In genomic region chr16:65967376-65967775, GRCh38 we compare ENCODE assay signal across 28 cellular contexts.
DNase-seq lines count a peak whose midpoint lies in the region; ATAC-seq and TF ChIP-seq lines count a peak whose summit lies in the region.
"Had no signal": no experiment of that assay in that cellular context is flagged by ENCODE, and none has a peak within 500 bp of the region (broad histone marks: within the 10 kb centered on the region; RNA-seq: fewer than 3 reads in every experiment).

No MANE protein-coding gene starts in this region.

- POLR2A ChIA-PET in BJ (lab: Charles Lee) = no interaction called here
- POLR2A ChIA-PET in naive thymus-derived CD8-positive, alpha-beta T cell (lab: Charles Lee) = no interaction called here
- POLR2A ChIA-PET in activated CD8-positive, alpha-beta T cell treated with anti-CD3 and anti-CD28 coated beads for 36 hours (lab: Charles Lee) = no interaction called here

- peak; percentile 18 for DNase-seq in BJ (ENCODE audit: low read depth)
- peak; percentile 18 for DNase-seq in HS-5 (ENCODE audit: low read depth)
- DNase-seq in T1000 (lab: John Stamatoyannopoulos, UW) = peak; percentile 44
- DNase-seq in mesenchymal stem cell = peak; percentile 12
- DNase-seq in naive thymus-derived CD8-positive, alpha-beta T cell = no peak
- DNase-seq in NCI-H774 (lab: John Stamatoyannopoulos, UW) = no peak
- DNase-seq in activated CD8-positive, alpha-beta T cell treated with anti-CD3 and anti-CD28 coated beads for 36 hours = no peak
- DNase-seq in activated T-cell treated with anti-CD3 and anti-CD28 coated beads for 4 hours = no peak
- DNase-seq: activated CD4-positive, alpha-beta memory T cell treated with anti-CD3 and anti-CD28 coated beads, Interleukin-2, amount 10 ng/mL, durations not matched to agents 7 days and 5 days; activated CD4-positive, alpha-beta T cell treated with anti-CD3 and anti-CD28 coated beads for 1 hour; amygdala; BE2C; DMS 273 treated with DMSO at 0.1 percent for 48 hours; KBM-7; NCI-H1436; NCI-H226; NCI-H526 treated with DMSO at 0.1 percent for 48 hours; PC-9; right cardiac atrium; Right ventricle myocardium superior; stimulated activated CD4-positive, alpha-beta T cell treated with anti-CD3 and anti-CD28 coated beads, Interleukin-4, amount 100 ng/mL, for 4 hours; T-helper 2 cell had no signal

- 62% methylated on average over 4 of the region's 4 CpGs for WGBS in mesenchymal stem cell

- H3K4ac ChIP-seq in mesenchymal stem cell (ENCODE audit: low read depth in 1 of 2, low read length in 2 of 2) = no peak overlapping the region

- TF ChIP-seq CTCF in BJ (IDR thresholded peaks at IDR 0.05; ENCODE audit: insufficient read depth, low read depth, low read length) = no peak
- TF ChIP-seq CTCF in activated CD8-positive, alpha-beta T cell treated with anti-CD3 and anti-CD28 coated beads for 36 hours (IDR thresholded peaks at IDR 0.05) = no peak

- H3K36me3 Mint-ChIP-seq in naive thymus-derived CD8-positive, alpha-beta T cell = no peaks in the 10 kb centered on the region
- H3K36me3 Mint-ChIP-seq in activated CD8-positive, alpha-beta T cell treated with anti-CD3 and anti-CD28 coated beads for 36 hours (ENCODE audit: low read depth) = no peaks in the 10 kb centered on the region
- H3K36me3 Mint-ChIP-seq: activated naive CD4-positive, alpha-beta T cell treated with anti-CD3 and anti-CD28 coated beads, Interleukin-2, amount 50 U/mL, for 24 hours; memory B cell had no signal

- no peaks in the 10 kb centered on the region for H3K9me3 ChIP-seq in mesenchymal stem cell (ENCODE audit: control insufficient read depth, low read length)

- peak overlapping the region in 1 of 10 donors; percentile 81 for H3K27ac Mint-ChIP-seq in naive thymus-derived CD8-positive, alpha-beta T cell
- no peak overlapping the region for H3K27ac Mint-ChIP-seq in activated CD8-positive, alpha-beta T cell treated with anti-CD3 and anti-CD28 coated beads for 36 hours
- H3K27ac Mint-ChIP-seq: activated CD4-positive, alpha-beta memory T cell treated with anti-CD3 and anti-CD28 coated beads, Interleukin-2, amount 10 ng/mL, durations not matched to agents 7 days and 5 days; activated naive CD4-positive, alpha-beta T cell treated with anti-CD3 and anti-CD28 coated beads, Interleukin-2, amount 50 U/mL, for 24 hours; activated T-helper 17 cell treated with anti-CD3 and anti-CD28 coated beads, Interleukin-2, amount 50 U/mL, for 72 hours; memory B cell had no signal

- no peak overlapping the region for H3K23ac ChIP-seq in mesenchymal stem cell (ENCODE audit: low read length in 2 of 2)

- H3K4me3 ChIP-seq in BJ (ENCODE audit: low read depth, low read length) = no peak overlapping the region
- no peak overlapping the region for H3K4me3 ChIP-seq in mesenchymal stem cell (ENCODE audit: insufficient read depth in 1 of 2, low read depth in 1 of 2, low read length in 2 of 2)
- H3K4me3 ChIP-seq: PC-9, tibial nerve had no signal

- H3K79me1 ChIP-seq in mesenchymal stem cell (replicated peaks; ENCODE audit: low read length, poor library complexity, severe bottlenecking) = no peaks in the 10 kb centered on the region

- H3K4me1 ChIP-seq in mesenchymal stem cell (ENCODE audit: control insufficient read depth, insufficient read depth, low read depth, low read length) = no peaks in the 10 kb centered on the region
- H3K4me1 ChIP-seq: BE2C had no signal

- no peaks in the 10 kb centered on the region for H3K27me3 ChIP-seq in BJ (ENCODE audit: control insufficient read depth, insufficient read depth, low read length)
- H3K27me3 ChIP-seq in mesenchymal stem cell (ENCODE audit: control insufficient read depth in 1 of 2, insufficient read depth in 1 of 2, low read length in 2 of 2) = no peaks in the 10 kb centered on the region
- H3K27me3 ChIP-seq: BE2C, tibial nerve had no signal

- intact Hi-C loops in activated CD8-positive, alpha-beta T cell treated with anti-CD3 and anti-CD28 coated beads for 36 hours (cut with micrococcal nuclease) = no loop called here

- no peak overlapping the region for H4K91ac ChIP-seq in mesenchymal stem cell (ENCODE audit: low read length)

- CTCF ChIA-PET in BJ (lab: Yijun Ruan, JAX) = no interaction called here
- CTCF ChIA-PET in activated CD8-positive, alpha-beta T cell treated with anti-CD3 and anti-CD28 coated beads for 36 hours (lab: Charles Lee) = no interaction called here

- peak overlapping the region; percentile 58 for H4K8ac ChIP-seq in mesenchymal stem cell (ENCODE audit: low read length)

- H2AK5ac ChIP-seq in mesenchymal stem cell (ENCODE audit: low read length, severe bottlenecking) = no peak overlapping the region

- no peak overlapping the region for H3K4me3 Mint-ChIP-seq in naive thymus-derived CD8-positive, alpha-beta T cell
- H3K4me3 Mint-ChIP-seq in activated CD8-positive, alpha-beta T cell treated with anti-CD3 and anti-CD28 coated beads for 36 hours = no peak overlapping the region
- H3K4me3 Mint-ChIP-seq: activated CD4-positive, alpha-beta memory T cell treated with anti-CD3 and anti-CD28 coated beads, Interleukin-2, amount 10 ng/mL, durations not matched to agents 7 days and 5 days; activated naive CD4-positive, alpha-beta T cell treated with anti-CD3 and anti-CD28 coated beads, Interleukin-2, amount 50 U/mL, for 24 hours; activated T-helper 17 cell treated with anti-CD3 and anti-CD28 coated beads, Interleukin-2, amount 50 U/mL, for 72 hours; memory B cell had no signal

- H3K4me2 ChIP-seq in mesenchymal stem cell (ENCODE audit: low read length, poor library complexity, severe bottlenecking) = no peak overlapping the region
- H3K4me2 ChIP-seq: PC-9 had no signal

- H2BK5ac ChIP-seq in mesenchymal stem cell (ENCODE audit: low read depth, low read length, poor library complexity, severe bottlenecking) = no peak overlapping the region

- peaks cover 0 to 19% (median 10%) of the 10 kb centered on the region in 5 donors for H3K27me3 Mint-ChIP-seq in naive thymus-derived CD8-positive, alpha-beta T cell
- H3K27me3 Mint-ChIP-seq in activated CD8-positive, alpha-beta T cell treated with anti-CD3 and anti-CD28 coated beads for 36 hours = no peaks in the 10 kb centered on the region
- H3K27me3 Mint-ChIP-seq: activated CD4-positive, alpha-beta memory T cell treated with anti-CD3 and anti-CD28 coated beads, Interleukin-2, amount 10 ng/mL, durations not matched to agents 7 days and 5 days; memory B cell had no signal

- no peak overlapping the region for H2BK120ac ChIP-seq in mesenchymal stem cell (ENCODE audit: low read depth, low read length)

- H3K4me1 Mint-ChIP-seq in naive thymus-derived CD8-positive, alpha-beta T cell = peaks cover 0 to 2% (median 0%) of the 10 kb centered on the region in 4 donors
- no peaks in the 10 kb centered on the region for H3K4me1 Mint-ChIP-seq in activated CD8-positive, alpha-beta T cell treated with anti-CD3 and anti-CD28 coated beads for 36 hours (ENCODE audit: low read depth)
- H3K4me1 Mint-ChIP-seq: activated CD4-positive, alpha-beta memory T cell treated with anti-CD3 and anti-CD28 coated beads, Interleukin-2, amount 10 ng/mL, durations not matched to agents 7 days and 5 days; activated naive CD4-positive, alpha-beta T cell treated with anti-CD3 and anti-CD28 coated beads, Interleukin-2, amount 50 U/mL, for 24 hours; activated T-helper 17 cell treated with anti-CD3 and anti-CD28 coated beads, Interleukin-2, amount 50 U/mL, for 72 hours; memory B cell had no signal

- H2BK12ac ChIP-seq in mesenchymal stem cell (ENCODE audit: low read length in 2 of 2) = no peak overlapping the region

- H2BK15ac ChIP-seq in mesenchymal stem cell (ENCODE audit: low read depth, poor library complexity, severe bottlenecking) = no peak overlapping the region

- H3K36me3 ChIP-seq in BJ (ENCODE audit: control insufficient read depth, insufficient read depth, low read length) (no peaks in the 10 kb centered on the region), mesenchymal stem cell (ENCODE audit: control insufficient read depth in 1 of 2, insufficient read depth in 2 of 2, low read depth in 1 of 2, low read length in 2 of 2) (no peaks in the 10 kb centered on the region)
- H3K36me3 ChIP-seq: BE2C, tibial nerve had no signal

- no peak overlapping the region for H3K18ac ChIP-seq in mesenchymal stem cell (ENCODE audit: low read depth in 1 of 2, low read length in 2 of 2)

- peaks cover 0 to 12% (median 2%) of the 10 kb centered on the region in 9 donors for H3K9me3 Mint-ChIP-seq in naive thymus-derived CD8-positive, alpha-beta T cell
- peaks cover 10% of the 10 kb centered on the region for H3K9me3 Mint-ChIP-seq in activated CD8-positive, alpha-beta T cell treated with anti-CD3 and anti-CD28 coated beads for 36 hours
- H3K9me3 Mint-ChIP-seq: activated T-helper 17 cell treated with anti-CD3 and anti-CD28 coated beads, Interleukin-2, amount 50 U/mL, for 72 hours had no signal

- H3K27ac ChIP-seq in mesenchymal stem cell (ENCODE audit: low read length, poor library complexity, severe bottlenecking) = no peak overlapping the region
- H3K27ac ChIP-seq: PC-9, tibial nerve had no signal

- no peak overlapping the region for H3K9ac ChIP-seq in mesenchymal stem cell (ENCODE audit: low read length)

- ATAC-seq in naive thymus-derived CD8-positive, alpha-beta T cell = no peak
- no peak for ATAC-seq in activated CD8-positive, alpha-beta T cell treated with anti-CD3 and anti-CD28 coated beads for 36 hours
- ATAC-seq: activated T-helper 17 cell treated with anti-CD3 and anti-CD28 coated beads, Interleukin-2, amount 50 U/mL, for 72 hours; HCT116; left lobe of liver; right cardiac atrium had no signal

- peak overlapping the region in 1 of 2 experiments; percentile 31 for H3K14ac ChIP-seq in mesenchymal stem cell (ENCODE audit: low read length in 2 of 2)

- no peak overlapping the region for H2AFZ ChIP-seq in mesenchymal stem cell (ENCODE audit: low read depth, low read length)
- H2AFZ ChIP-seq: PC-9 had no signal

Comparison
In these comparisons a context has a peak if more than half of its experiments do, and no peak if none do; other contexts are left out.
1. DNase-seq: peak in BJ (single experiment), HS-5 (single experiment), T1000 (single experiment) and mesenchymal stem cell (single experiment); none in naive thymus-derived CD8-positive, alpha-beta T cell (0 of 10), NCI-H774 (single experiment), activated CD8-positive, alpha-beta T cell treated with anti-CD3 and anti-CD28 coated beads for 36 hours (single experiment) and activated T-cell treated with anti-CD3 and anti-CD28 coated beads for 4 hours (single experiment).